ENCODE assay signal across 8 cellular contexts in the genomic region with DNA sequence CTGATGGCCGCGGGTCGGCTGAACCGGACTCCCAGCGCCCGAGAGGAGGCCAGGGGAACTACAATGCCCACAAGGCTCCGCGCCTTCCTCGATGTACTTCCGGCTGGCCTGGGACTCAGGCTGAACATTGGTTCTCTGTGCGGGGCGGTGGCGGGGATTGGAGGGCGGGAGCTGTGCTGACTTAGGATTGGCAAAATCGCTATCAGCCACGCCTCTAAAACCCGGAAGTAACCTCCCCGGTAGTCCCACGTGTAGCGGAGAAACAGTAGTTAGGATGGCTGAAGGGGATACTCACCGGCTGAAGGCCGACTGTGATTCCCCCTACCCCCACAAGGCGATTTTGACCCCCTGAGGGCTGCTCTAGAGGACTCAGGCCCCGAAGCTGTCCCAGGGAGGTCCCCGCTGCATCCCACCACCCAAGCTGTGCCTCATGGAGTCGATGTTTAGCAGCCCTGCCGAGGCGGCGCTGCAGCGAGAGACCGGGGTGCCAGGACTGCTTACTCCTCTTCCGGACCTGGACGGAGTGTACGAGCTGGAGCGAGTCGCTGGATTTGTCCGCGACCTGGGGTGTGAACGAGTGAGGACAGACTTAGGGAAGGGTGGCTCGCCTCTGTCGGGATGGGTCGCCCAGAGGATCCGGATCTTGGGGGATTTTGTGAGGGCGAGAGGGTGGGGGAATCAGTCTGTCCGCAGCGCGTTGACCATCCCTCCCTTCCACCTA. TPM values are rescaled to one million over a fixed set of nuclear protein-coding genes. Genes with fewer than 3 reads are reported as not detected.
DNase-seq lines count a peak whose midpoint lies in the region; ATAC-seq, FAIRE-seq and TF ChIP-seq lines count a peak whose summit lies in the region.

A gene with protein sequence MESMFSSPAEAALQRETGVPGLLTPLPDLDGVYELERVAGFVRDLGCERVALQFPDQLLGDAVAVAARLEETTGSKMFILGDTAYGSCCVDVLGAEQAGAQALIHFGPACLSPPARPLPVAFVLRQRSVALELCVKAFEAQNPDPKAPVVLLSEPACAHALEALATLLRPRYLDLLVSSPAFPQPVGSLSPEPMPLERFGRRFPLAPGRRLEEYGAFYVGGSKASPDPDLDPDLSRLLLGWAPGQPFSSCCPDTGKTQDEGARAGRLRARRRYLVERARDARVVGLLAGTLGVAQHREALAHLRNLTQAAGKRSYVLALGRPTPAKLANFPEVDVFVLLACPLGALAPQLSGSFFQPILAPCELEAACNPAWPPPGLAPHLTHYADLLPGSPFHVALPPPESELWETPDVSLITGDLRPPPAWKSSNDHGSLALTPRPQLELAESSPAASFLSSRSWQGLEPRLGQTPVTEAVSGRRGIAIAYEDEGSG (plus strand): TSS at position 265 of the 721 bp plus-strand sequence. CDS start 166 bp downstream, at position 431.

- H3K36me3 ChIP-seq in BLaER1 treated with 17β-estradiol and CSF1 and Interleukin-3, amounts not matched to agents 10 nM and 100 nM, result peaks cover 23 to 57% (median 46%) of the 10 kb centered on the region in 11 experiments
- peaks cover 0 to 1% of the 10 kb centered on the region in 2 experiments; a peak in 1 of 5 replicates for H3K36me3 ChIP-seq in HepG2 (replicated peaks in 1 of 2; ENCODE audit: control insufficient read depth in 1 of 2, insufficient read depth in 2 of 2, low read length in 2 of 2)

- peak within 1 kb of the TSS; percentile 86 to 100 (median 96) for H3K4me2 ChIP-seq in BLaER1 treated with 17β-estradiol and CSF1 and Interleukin-3, amounts not matched to agents 10 nM and 100 nM
- peak within 1 kb of the TSS; percentile 75 for H3K4me2 ChIP-seq in HepG2 (ENCODE audit: low read depth, low read length)

- peaks cover 20 to 27% (median 24%) of the 10 kb centered on the region in 10 experiments for H3K4me1 ChIP-seq in BLaER1 treated with 17β-estradiol and CSF1 and Interleukin-3, amounts not matched to agents 10 nM and 100 nM
- H3K4me1 ChIP-seq in HepG2 (ENCODE audit: insufficient read depth, low read length), result peaks cover 22% of the 10 kb centered on the region

- CTCF ChIA-PET in HepG2 (lab: Yijun Ruan, JAX; ENCODE audit: low intra/inter-chr PET ratio, low total read pairs), result no interaction called here

- in situ Hi-C loops in HepG2 (cut with HindIII; ENCODE audit: extremely low pct_ligation_motif_present, low pct_unique_long_range_greater_than_20kb), result no loop called here

- TF ChIP-seq RAD21 in HepG2 (CRISPR knock-in tag; IDR thresholded peaks at IDR 0.05), result no peak

- FAIRE-seq in HepG2 (lab: Jason Lieb, UNC), result peak; percentile 96

- H2AFZ ChIP-seq in HepG2 (ENCODE audit: low read length), result no peak within 1 kb of the TSS

- peak within 1 kb of the TSS; percentile 76 to 91 (median 84) for H3K9ac ChIP-seq in BLaER1 treated with 17β-estradiol and CSF1 and Interleukin-3, amounts not matched to agents 10 nM and 100 nM
- peak within 1 kb of the TSS; percentile 76 for H3K9ac ChIP-seq in HepG2 (ENCODE audit: insufficient read depth, low read depth, low read length)

- no peaks in the 10 kb centered on the region for H3K9me3 ChIP-seq in BLaER1 treated with 17β-estradiol and CSF1 and Interleukin-3, amounts not matched to agents 10 nM and 100 nM (replicated peaks in 1 of 11)
- H3K9me3 ChIP-seq in HepG2 (ENCODE audit: low read length), result no peaks in the 10 kb centered on the region

- H3K79me2 ChIP-seq in HepG2 (ENCODE audit: insufficient read depth, low read length), result peaks cover 11% of the 10 kb centered on the region

- BruUV-seq in HepG2 (replicated peaks; lab: Mats Ljungman, UMichigan), result TSS peak; percentile 49

- peaks cover 0 to 42% (median 10%) of the 10 kb centered on the region in 11 experiments; a peak in 10 of 22 replicates for H4K20me1 ChIP-seq in BLaER1 treated with 17β-estradiol and CSF1 and Interleukin-3, amounts not matched to agents 10 nM and 100 nM
- H4K20me1 ChIP-seq in HepG2 (ENCODE audit: insufficient read depth, low read length), result no peaks in the 10 kb centered on the region

- peak; percentile 40 for TF ChIP-seq CTCF in HepG2 (CRISPR knock-in tag; IDR thresholded peaks at IDR 0.05)

- peak within 1 kb of the TSS; percentile 8 to 87 (median 73); a peak in 20 of 22 replicates for H3K27ac ChIP-seq in BLaER1 treated with 17β-estradiol and CSF1 and Interleukin-3, amounts not matched to agents 10 nM and 100 nM
- no peak within 1 kb of the TSS for H3K27ac ChIP-seq in HepG2 (ENCODE audit: extremely low read length, insufficient read depth, low read length)

- intact Hi-C loops in HepG2 (cut with micrococcal nuclease; ENCODE audit: unreplicated experiment), result loop anchor here (1.0 kb wide), 1 partner anchor 23 kb away; no protein-coding TSS in a partner anchor

- 1% methylated on average over 23 of the region's 47 CpGs for WGBS in HepG2 (ENCODE audit: low lambda C conversion rate)

- ATAC-seq in GM19328 (IDR thresholded peaks at IDR 0.05; ENCODE audit: unreplicated experiment), result peak; percentile 92
- ATAC-seq in HG03520 (IDR thresholded peaks at IDR 0.05; ENCODE audit: unreplicated experiment), result peak; percentile 81
- ATAC-seq in HepG2, result peak; percentile 95

- TF ChIP-seq EP300 in HepG2 (IDR thresholded peaks at IDR 0.05; ENCODE audit: low read depth in 2 of 2, low read length in 2 of 2) (no peak), HepG2 (CRISPR knock-in tag; IDR thresholded peaks at IDR 0.05; ENCODE audit: borderline replicate concordance) (no peak; the same call in 1 of the 2 replicates)

- peak within 1 kb of the TSS; percentile 76 to 94 (median 88) for H3K4me3 ChIP-seq in BLaER1 treated with 17β-estradiol and CSF1 and Interleukin-3, amounts not matched to agents 10 nM and 100 nM
- H3K4me3 ChIP-seq in HepG2 (replicated peaks in 1 of 3; ENCODE audit: insufficient read depth in 1 of 3, low read depth in 2 of 3, low read length in 3 of 3), result peak within 1 kb of the TSS; percentile 80 to 94 (median 91)

- POLR2A ChIA-PET in HepG2 (lab: Yijun Ruan, JAX), result interaction anchor here (0.9 to 1.9 kb wide), 10 partner anchors 8 to 63 kb away, joined by 3 to 10 read pairs (median 4); partner anchors contain the start of genes B4GALT2, IPO13 and SLC6A9

- DNase-seq in NCI-H748 treated with DMSO at 0.1 percent for 48 hours (lab: John Stamatoyannopoulos, UW) (peak; percentile 98), dermis blood vessel endothelial cell (peak; percentile 98), HepG2 (ENCODE audit: low spot score) (peak; percentile 96)
- peak; percentile 87 to 94 for DNase-seq in activated CD4-positive, alpha-beta T cell treated with anti-CD3 and anti-CD28 coated beads, Interleukin-2, amount 50 U/mL, for 24 hours (ENCODE audit: low read depth in 1 of 2, low spot score in 1 of 2)
- peak; percentile 95 for DNase-seq in stimulated activated CD4-positive, alpha-beta T cell treated with anti-CD3 and anti-CD28 coated beads, Interleukin-4, amount 100 ng/mL, for 1 hour

- no peaks in the 10 kb centered on the region for H3K27me3 ChIP-seq in BLaER1 treated with 17β-estradiol and CSF1 and Interleukin-3, amounts not matched to agents 10 nM and 100 nM
- no peaks in the 10 kb centered on the region for H3K27me3 ChIP-seq in HepG2 (ENCODE audit: control insufficient read depth in 1 of 2, insufficient read depth in 2 of 2, low read length in 2 of 2)

- no peak for TF ChIP-seq POLR2A in HepG2 (IDR thresholded peaks at IDR 0.05; ENCODE audit: insufficient read depth in 1 of 2, low read depth in 2 of 2, low read length in 2 of 2)

TF ChIP-seq in HepG2, 621 proteins besides CTCF, POLR2A, EP300 and RAD21 (continues in another document):
- TF ChIP-seq AGO2 (optimal IDR thresholded peaks at IDR 0.05; ENCODE audit: low read depth, low read length) (peak; percentile 59), ZNF503 (CRISPR knock-in tag; IDR thresholded peaks at IDR 0.05) (no peak), KDM5A (IDR thresholded peaks at IDR 0.05; ENCODE audit: borderline replicate concordance, low read length) (peak; percentile 84), ZNF792 (CRISPR knock-in tag; IDR thresholded peaks at IDR 0.05) (0 out of 2 replicates have a peak, but pooled peaks have one; percentile 18)

RNA-seq across cellular contexts. Expression of the gene that starts here (rescaled TPM):
- total RNA-seq in dermis blood vessel endothelial cell, result 24.2 and 24.3 TPM in 2 replicates
- total RNA-seq in HepG2 (2016; rRNA removed; fragmentation: Illumina TruSeq; extraction: Trizol), result 38.3 and 40.5 TPM in 2 replicates
- 15.2 TPM in 2 replicates for total RNA-seq in HepG2 (2016; cell fraction: cytosol; rRNA removed; fragmentation: Illumina TruSeq; extraction: Trizol; ENCODE audit: low read depth)
- total RNA-seq in HepG2 (2016; cell fraction: insoluble cytoplasmic fraction; rRNA removed; fragmentation: Illumina TruSeq; extraction: Trizol), result 33.0 and 37.1 TPM in 2 replicates
- total RNA-seq in HepG2 (2016; cell fraction: membrane; rRNA removed; fragmentation: Illumina TruSeq; extraction: Trizol), result 43.0 and 46.2 TPM in 2 replicates
- 21.9 and 28.3 TPM in 2 replicates for total RNA-seq in HepG2 (2016; cell fraction: nucleus; rRNA removed; fragmentation: Illumina TruSeq; extraction: Trizol)
- 32.2 and 39.3 TPM in 2 replicates for polyA plus RNA-seq in HepG2 (2011; rRNA removed)
- 29.8 and 30.1 TPM in 2 replicates for polyA plus RNA-seq in HepG2 (2011; cell fraction: cytosol; rRNA removed)
- polyA plus RNA-seq in HepG2 (2011; cell fraction: nucleus; rRNA removed), result 143 and 148 TPM in 2 replicates
- 16.3 and 20.7 TPM in 2 replicates for polyA plus RNA-seq in HepG2 (2012)
- 16.6 and 18.7 TPM in 2 replicates for polyA plus RNA-seq in HepG2 (2016; cell fraction: cytosol; fragmentation: Illumina TruSeq; extraction: Trizol; ENCODE audit: low read depth)
- polyA plus RNA-seq in HepG2 (2016; cell fraction: insoluble cytoplasmic fraction; fragmentation: Illumina TruSeq; extraction: Trizol; ENCODE audit: low read depth), result 33.1 and 38.5 TPM in 2 replicates
- polyA plus RNA-seq in HepG2 (2016; cell fraction: membrane; fragmentation: Illumina TruSeq; extraction: Trizol; ENCODE audit: low read depth), result 41.7 and 43.1 TPM in 2 replicates
- polyA plus RNA-seq in HepG2 (2016; cell fraction: nucleus; fragmentation: Illumina TruSeq; extraction: Trizol; ENCODE audit: insufficient read depth, low read depth), result 50.3 and 52.5 TPM in 2 replicates
- 71.2 and 144 TPM in 2 replicates for polyA minus RNA-seq in HepG2 (2011; rRNA and poly(A)+ RNA removed; ENCODE audit: low replicate concordance)
- polyA minus RNA-seq in HepG2 (2011; cell fraction: cytosol; rRNA and poly(A)+ RNA removed), result 10.3 and 13.5 TPM in 2 replicates
- polyA minus RNA-seq in HepG2 (2011; cell fraction: nucleus; rRNA and poly(A)+ RNA removed), result 36.7 and 43.0 TPM in 2 replicates
